20 cellular contexts compared by ENCODE assay signal in genomic region chr1:230735447-230735846, GRCh38. TPM values are rescaled to one million over a fixed set of nuclear protein-coding genes. Genes with fewer than 3 reads are reported as not detected.
DNase-seq lines count a peak whose midpoint lies in the region; ATAC-seq, FAIRE-seq and TF ChIP-seq lines count a peak whose summit lies in the region.
"Had no signal": no experiment of that assay in that cellular context is flagged by ENCODE, and none has a peak within 500 bp of the region (broad histone marks: within the 10 kb centered on the region; RNA-seq: fewer than 3 reads in every experiment).

No MANE protein-coding gene starts in this region.

- intact Hi-C loops in K562 (cut with micrococcal nuclease) (no loop called here), pancreas (cut with DNase I) (no loop called here)

- peaks cover 22 to 45% of the 10 kb centered on the region in 2 experiments for H3K27me3 ChIP-seq in K562 (ENCODE audit: control insufficient read depth in 2 of 2, insufficient read depth in 2 of 2, low read length in 2 of 2)
- H3K27me3 ChIP-seq in pancreas: no peaks in the 10 kb centered on the region
- no peaks in the 10 kb centered on the region for H3K27me3 ChIP-seq in gastroesophageal sphincter
- H3K27me3 ChIP-seq: adrenal gland, SJSA1, tibial artery had no signal

- no TSS peak for BruUV-seq in K562 (replicated peaks; lab: Mats Ljungman, UMichigan)

- no peak overlapping the region for H2AFZ ChIP-seq in K562 (ENCODE audit: low read depth, low read length)

- no peak for TF ChIP-seq POLR2A in K562 (conservative IDR thresholded peaks at IDR 0.05)
- no peak for TF ChIP-seq POLR2A in gastroesophageal sphincter (IDR thresholded peaks at IDR 0.05)

- H3K4me1 ChIP-seq in K562 (replicated peaks in 1 of 2; ENCODE audit: control insufficient read depth in 2 of 2, insufficient read depth in 2 of 2, low read length in 2 of 2) (no peaks in the 10 kb centered on the region), pancreas (peaks cover 4 to 11% (median 8%) of the 10 kb centered on the region in 3 donors), gastroesophageal sphincter (no peaks in the 10 kb centered on the region)
- H3K4me1 ChIP-seq: SJSA1 had no signal

- in situ Hi-C loops in K562 (cut with MboI): no loop called here

- DNase-seq in NCI-H1417 (lab: John Stamatoyannopoulos, UW) (peak in 2 of 3 experiments; percentile 24 to 44), NCI-H1417 treated with DMSO at 0.1 percent for 48 hours (lab: John Stamatoyannopoulos, UW) (no peak), NCI-H510A (lab: John Stamatoyannopoulos, UW) (peak; percentile 82), K562 (ENCODE audit: extremely low read depth in 1 of 4, low spot score in 3 of 4) (no peak), pancreas (no peak), NCI-H748 treated with DMSO at 0.1 percent for 48 hours (lab: John Stamatoyannopoulos, UW) (no peak), COLO829 (ENCODE audit: low spot score) (no peak)
- DNase-seq: activated CD4-positive, alpha-beta T cell treated with anti-CD3 and anti-CD28 coated beads for 36 hours; activated CD8-positive, alpha-beta memory T cell treated with anti-CD3 and anti-CD28 coated beads, Interleukin-2, amount 10 ng/mL, durations not matched to agents 7 days and 5 days; adrenal gland; central memory CD4-positive, alpha-beta T cell; left ventricle myocardium inferior; NCI-H1930; nucleus accumbens; stimulated activated naive B cell treated with anti-CD40 and anti-IgM and Interleukin-4, amounts not matched to agents 10 μg/mL and 1 μg/mL and 100 μg/mL, for 72 hours; tibial artery had no signal

- no peaks in the 10 kb centered on the region for H3K9me3 ChIP-seq in K562 (replicated peaks; ENCODE audit: control insufficient read depth, insufficient read depth, low read depth, low read length)
- H3K9me3 ChIP-seq in pancreas: no peaks in the 10 kb centered on the region
- H3K9me3 ChIP-seq in gastroesophageal sphincter: no peaks in the 10 kb centered on the region
- H3K9me3 ChIP-seq: adrenal gland, SJSA1, tibial artery had no signal

- ATAC-seq in K562: peak; percentile 85
- peak; percentile 53 to 89 (median 66) for ATAC-seq in pancreas
- ATAC-seq in gastroesophageal sphincter: no peak
- ATAC-seq: activated CD4-positive, alpha-beta T cell treated with anti-CD3 and anti-CD28 coated beads for 36 hours; activated CD8-positive, alpha-beta memory T cell treated with anti-CD3 and anti-CD28 coated beads, Interleukin-2, amount 10 ng/mL, durations not matched to agents 7 days and 5 days; stimulated activated naive B cell treated with anti-CD40 and anti-IgM and Interleukin-4, amounts not matched to agents 10 μg/mL and 1 μg/mL and 100 μg/mL, for 72 hours had no signal

- TF ChIP-seq EP300 in K562 (IDR thresholded peaks at IDR 0.05; ENCODE audit: low read length) (no peak), gastroesophageal sphincter (IDR thresholded peaks at IDR 0.05) (no peak)

- no peak for FAIRE-seq in K562 (lab: Jason Lieb, UNC)
- no peak for FAIRE-seq in pancreas (lab: Jason Lieb, UNC)

- POLR2A ChIA-PET in K562 (lab: Yijun Ruan, JAX): no interaction called here

- H3K27ac ChIP-seq in K562 (ENCODE audit: extremely low read depth, low read depth, low read length): no peak overlapping the region
- no peak overlapping the region for H3K27ac ChIP-seq in pancreas
- no peak overlapping the region for H3K27ac ChIP-seq in gastroesophageal sphincter
- H3K27ac ChIP-seq: adrenal gland, left ventricle myocardium inferior, SJSA1, tibial artery had no signal

- no peaks in the 10 kb centered on the region for H3K79me2 ChIP-seq in K562 (ENCODE audit: control insufficient read depth, insufficient read depth, low read length)

- no peaks in the 10 kb centered on the region for H3K9me1 ChIP-seq in K562 (ENCODE audit: control insufficient read depth, insufficient read depth, low read length)

- H3K9ac ChIP-seq in K562 (ENCODE audit: insufficient read depth in 1 of 2, low read depth in 2 of 2, low read length in 2 of 2): no peak overlapping the region

- no peak overlapping the region for H3K4me2 ChIP-seq in K562 (ENCODE audit: insufficient read depth, low read length)

- TF ChIP-seq RAD21 in K562 (CRISPR knock-in tag; conservative IDR thresholded peaks at IDR 0.05 in 1 of 2, IDR thresholded peaks at IDR 0.05 in 1 of 2): no peak

- no peaks in the 10 kb centered on the region for H4K20me1 ChIP-seq in K562 (replicated peaks; ENCODE audit: control insufficient read depth, insufficient read depth, low read length)

- H3K4me3 ChIP-seq in K562 (no peak overlapping the region), pancreas (no peak overlapping the region), gastroesophageal sphincter (no peak overlapping the region)
- H3K4me3 ChIP-seq: adrenal gland, left ventricle myocardium inferior, SJSA1, tibial artery had no signal

- no peak for TF ChIP-seq CTCF in K562 (IDR thresholded peaks at IDR 0.05 in 2 of 3, conservative IDR thresholded peaks at IDR 0.05 in 1 of 3; ENCODE audit: insufficient read depth in 2 of 3, low read depth in 1 of 3, low read length in 3 of 3)
- no peak for TF ChIP-seq CTCF in pancreas (IDR thresholded peaks at IDR 0.05)
- TF ChIP-seq CTCF in gastroesophageal sphincter (IDR thresholded peaks at IDR 0.05): no peak

- H3K36me3 ChIP-seq in K562 (ENCODE audit: control insufficient read depth, insufficient read depth, low read length): no peaks in the 10 kb centered on the region
- H3K36me3 ChIP-seq in pancreas: no peaks in the 10 kb centered on the region
- no peaks in the 10 kb centered on the region for H3K36me3 ChIP-seq in gastroesophageal sphincter
- H3K36me3 ChIP-seq: adrenal gland, left ventricle myocardium inferior, SJSA1, tibial artery had no signal

- CTCF ChIA-PET in K562 (lab: Yijun Ruan, JAX; ENCODE audit: low intra/inter-chr PET ratio): no interaction called here

- WGBS in K562 (ENCODE audit: insufficient coverage, low coverage, missing lambda C conversion rate): 3% methylated on average over 2 of the region's 2 CpGs
- 50 to 67% methylated on average over 2 of the region's 2 CpGs for WGBS in pancreas, 2 donors
- 56% methylated on average over 2 of the region's 2 CpGs; no CpG with 5 or more reads in 1 of the 2 donors for WGBS in gastroesophageal sphincter (ENCODE audit: low coverage in 1 of 2), 2 donors

TF ChIP-seq in K562, 482 proteins besides CTCF, POLR2A, EP300 and RAD21:
- TF ChIP-seq JUND (IDR thresholded peaks at IDR 0.05; ENCODE audit: borderline replicate concordance, low read depth, low read length) (peak; percentile 26; the same call in 1 of the 2 replicates), JUND (tag; IDR thresholded peaks at IDR 0.05; ENCODE audit: borderline replicate concordance, low read depth, low read length) (no peak), CBFA2T3 (IDR thresholded peaks at IDR 0.05) (peak; percentile 10; the same call in 1 of the 2 replicates), C11orf30 (IDR thresholded peaks at IDR 0.05; ENCODE audit: low read depth) (no peak), FOSL1 (tag; conservative IDR thresholded peaks at IDR 0.05) (peak; percentile 47; the same call in 1 of the 2 replicates), BDP1 (IDR thresholded peaks at IDR 0.05; ENCODE audit: insufficient read depth, insufficient read length) (no peak), ELF2 (CRISPR knock-in tag; IDR thresholded peaks at IDR 0.05) (no peak)

RNA-seq across cellular contexts. Expression of gene CAPN9, which starts 11.7 kb away (rescaled TPM):
- not detected in 2 replicates for total RNA-seq in K562 (2011; cell fraction: chromatin; rRNA removed; ENCODE audit: low replicate concordance)
- not detected in 2 replicates for total RNA-seq in K562 (2011; cell fraction: nucleolus; rRNA removed)
- total RNA-seq in K562 (2011; cell fraction: nucleoplasm; rRNA removed): not detected in 2 replicates
- total RNA-seq in K562 (2014; rRNA removed): not detected in 2 replicates
- total RNA-seq in K562 (2014; rRNA removed; fragmentation: Illumina TruSeq; extraction: Trizol): not detected in 2 replicates
- total RNA-seq in K562 (2015; rRNA removed; fragmentation: Illumina TruSeq; extraction: Trizol): not detected in 2 replicates
- not detected in 2 replicates for total RNA-seq in K562 (2021)
- not detected in 2 replicates for polyA plus RNA-seq in K562 (2011; rRNA removed)
- polyA plus RNA-seq in K562 (2011; cell fraction: cytosol; rRNA removed): not detected in 2 replicates
- not detected in 2 replicates for polyA plus RNA-seq in K562 (2011; cell fraction: nucleus; rRNA removed)
- not detected in 2 replicates for polyA plus RNA-seq in K562 (2012)
- polyA plus RNA-seq in K562 (2014; fragmentation: Illumina TruSeq; extraction: Trizol): not detected in 2 replicates
- polyA plus RNA-seq in K562 (2014; fragmentation: Nextera tagmentation; extraction: Ambion mirVana): not detected
- not detected in 2 replicates for polyA plus RNA-seq in K562 (2014; rRNA removed)
- polyA minus RNA-seq in K562 (2011; rRNA and poly(A)+ RNA removed): not detected in 2 replicates
- not detected in 2 replicates for polyA minus RNA-seq in K562 (2011; cell fraction: cytosol; rRNA and poly(A)+ RNA removed)
- polyA minus RNA-seq in K562 (2011; cell fraction: nucleus; rRNA and poly(A)+ RNA removed): not detected in 2 replicates
- total RNA-seq in pancreas: under 1 TPM in 3 of 6 donors, not detected in 3; 0.08 to 0.73 (median 0.28) TPM
- not detected for polyA plus RNA-seq in pancreas
- 1 to 10 TPM in 1 of 4 donors, not detected in 3; 1.2 TPM for total RNA-seq in gastroesophageal sphincter
- total RNA-seq: A172; activated CD4-positive, alpha-beta T cell treated with anti-CD3 and anti-CD28 coated beads for 36 hours; activated CD8-positive, alpha-beta memory T cell treated with anti-CD3 and anti-CD28 coated beads, Interleukin-2, amount 10 ng/mL, durations not matched to agents 7 days and 5 days; SJSA1 had no signal
- polyA plus RNA-seq: BJ had no signal

RNA-seq across cellular contexts. Expression of gene AGT, which starts 21.5 kb away (rescaled TPM):
- total RNA-seq in K562 (2011; cell fraction: chromatin; rRNA removed; ENCODE audit: low replicate concordance): not detected in 2 replicates
- total RNA-seq in K562 (2011; cell fraction: nucleolus; rRNA removed): not detected in 2 replicates
- not detected in 2 replicates for total RNA-seq in K562 (2011; cell fraction: nucleoplasm; rRNA removed)
- total RNA-seq in K562 (2014; rRNA removed) (not detected in 2 replicates), K562 (2014; rRNA removed; fragmentation: Illumina TruSeq; extraction: Trizol) (not detected in 2 replicates), K562 (2015; rRNA removed; fragmentation: Illumina TruSeq; extraction: Trizol) (not detected in 2 replicates), K562 (2021) (0.40 and 0.78 TPM in 2 replicates), pancreas (10 to 100 TPM in 2 of 6 donors, 1 to 10 TPM in 4; 1.1 to 23.4 (median 9.1) TPM), gastroesophageal sphincter (10 to 100 TPM in 2 of 4 donors, 1 to 10 TPM in 2; 5.0 to 16.0 (median 8.4) TPM)
- polyA plus RNA-seq in K562 (2011; rRNA removed) (not detected in 2 replicates), K562 (2014; fragmentation: Illumina TruSeq; extraction: Trizol) (not detected in 2 replicates), K562 (2014; fragmentation: Nextera tagmentation; extraction: Ambion mirVana) (not detected), K562 (2014; rRNA removed) (not detected in 2 replicates), pancreas (1 to 10 TPM; 8.2 to 8.4 TPM)
- 0.04 TPM in 1 of 2 replicates, not detected in the other for polyA plus RNA-seq in K562 (2011; cell fraction: cytosol; rRNA removed)
- not detected in 2 replicates for polyA plus RNA-seq in K562 (2011; cell fraction: nucleus; rRNA removed)
- not detected in 2 replicates for polyA plus RNA-seq in K562 (2012)
- not detected in 2 replicates for polyA minus RNA-seq in K562 (2011; rRNA and poly(A)+ RNA removed)
- 5.2 TPM in 1 of 2 replicates, not detected in the other for polyA minus RNA-seq in K562 (2011; cell fraction: cytosol; rRNA and poly(A)+ RNA removed)
- polyA minus RNA-seq in K562 (2011; cell fraction: nucleus; rRNA and poly(A)+ RNA removed): not detected in 2 replicates
- total RNA-seq: activated CD4-positive, alpha-beta T cell treated with anti-CD3 and anti-CD28 coated beads for 36 hours; activated CD8-positive, alpha-beta memory T cell treated with anti-CD3 and anti-CD28 coated beads, Interleukin-2, amount 10 ng/mL, durations not matched to agents 7 days and 5 days; SJSA1 had no signal

Comparison
In these comparisons a context has a peak if more than half of its experiments do, and no peak if none do; other contexts are left out.
1. DNase-seq: peak in NCI-H1417 (2 of 3) and NCI-H510A (single experiment); none in NCI-H1417 treated with DMSO at 0.1 percent for 48 hours (single experiment), K562 (0 of 4), pancreas (0 of 6), NCI-H748 treated with DMSO at 0.1 percent for 48 hours (single experiment) and COLO829 (single experiment).